Comparison of ENCODE assay signal across 8 cellular contexts in the genomic region with DNA sequence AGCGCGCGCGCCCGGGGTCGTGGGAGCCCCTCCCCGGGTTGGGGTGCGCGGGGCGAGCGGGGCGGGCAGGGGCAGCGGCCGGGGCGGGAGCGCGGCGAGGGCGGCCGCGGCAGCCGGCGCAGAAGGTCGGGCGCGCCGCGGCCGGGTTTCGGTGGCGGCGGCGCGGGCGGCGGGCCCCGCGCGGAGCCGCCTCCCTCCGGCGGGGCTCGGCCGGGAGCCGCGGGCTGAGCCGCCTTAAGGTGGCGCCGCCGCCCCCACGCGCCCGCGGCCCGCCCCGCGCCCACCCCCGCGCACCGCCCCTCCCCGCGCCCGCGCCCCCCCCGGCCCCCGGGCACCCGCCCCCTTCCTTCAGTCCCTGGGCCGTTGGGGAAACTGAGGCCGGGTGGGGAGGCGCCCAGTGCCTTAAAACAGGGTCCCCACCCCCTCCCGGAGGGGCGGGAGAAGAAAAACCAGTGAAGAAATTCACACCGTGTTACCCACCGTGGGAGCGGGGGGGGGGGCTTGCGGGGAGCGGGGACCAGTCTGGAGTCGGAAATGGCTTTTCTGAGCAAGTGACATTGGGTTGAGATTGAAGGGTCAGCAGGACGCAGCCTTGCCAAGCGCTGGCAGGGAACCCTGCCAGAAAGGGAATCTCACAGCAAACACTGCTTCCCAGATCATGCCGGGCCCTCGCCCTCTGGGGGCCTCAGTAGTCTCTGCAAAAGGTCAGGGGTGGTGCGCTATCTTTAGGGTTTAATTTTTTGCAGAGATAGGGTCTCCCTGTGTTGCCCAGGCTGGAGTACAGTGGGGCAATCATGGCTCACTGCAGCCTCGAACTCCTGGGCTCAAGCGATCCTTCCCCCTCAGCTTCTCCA. TPM values are rescaled to one million over a fixed set of nuclear protein-coding genes. Genes with fewer than 3 reads are reported as not detected.
DNase-seq lines count a peak whose midpoint lies in the region; ATAC-seq and TF ChIP-seq lines count a peak whose summit lies in the region.

A gene (minus strand): TSS at position 211 of the 854 bp plus-strand sequence. CDS start 376 bp downstream, outside the sequence.

- H3K9me3 ChIP-seq in psoas muscle = no peaks in the 10 kb centered on the region

- intact Hi-C loops in psoas muscle (cut with DNase I) = no loop called here

- peak within 1 kb of the TSS; percentile 33 for H3K27ac Mint-ChIP-seq in glutamatergic neuron (ENCODE audit: unreplicated experiment)

- peaks cover 0 to 6% of the 10 kb centered on the region in 2 donors for H3K36me3 ChIP-seq in psoas muscle (ENCODE audit: insufficient read depth in 1 of 2, low read depth in 1 of 2)

- ATAC-seq in psoas muscle (peak; percentile 7 to 67 (median 60)), HG03139 (IDR thresholded peaks at IDR 0.05; ENCODE audit: unreplicated experiment) (no peak)

- TF ChIP-seq CTCF in GM13976 (IDR thresholded peaks at IDR 0.05; ENCODE audit: borderline replicate concordance, control extremely low read depth, extremely low read depth, insufficient read depth, missing control alignments) (no peak), WI38 (IDR thresholded peaks at IDR 0.05; ENCODE audit: low read depth, low read length) (no peak), glutamatergic neuron (IDR thresholded peaks at IDR 0.05; ENCODE audit: partially characterized antibody, unreplicated experiment) (no peak), psoas muscle (IDR thresholded peaks at IDR 0.05) (no peak)

- in situ Hi-C loops in GM13976 (cut with MboI; ENCODE audit: low sequenced_read_pairs, unreplicated experiment) = no loop called here

- H3K27ac ChIP-seq in psoas muscle = no peak within 1 kb of the TSS

- WGBS in psoas muscle, 3 donors = 3 to 11% (median 10%) methylated on average over 19 to 83 of the region's 85 CpGs

- H3K9me3 Mint-ChIP-seq in glutamatergic neuron (ENCODE audit: unreplicated experiment) = peaks cover 10% of the 10 kb centered on the region

- H3K4me3 Mint-ChIP-seq in glutamatergic neuron (ENCODE audit: unreplicated experiment) = no peak within 1 kb of the TSS

- H3K36me3 Mint-ChIP-seq in glutamatergic neuron (ENCODE audit: unreplicated experiment) = no peaks in the 10 kb centered on the region

- H3K4me1 Mint-ChIP-seq in glutamatergic neuron (ENCODE audit: low read depth, unreplicated experiment) = peaks cover 3% of the 10 kb centered on the region

- no peaks in the 10 kb centered on the region for H3K4me1 ChIP-seq in psoas muscle

- H3K27me3 Mint-ChIP-seq in glutamatergic neuron (ENCODE audit: unreplicated experiment) = peaks cover 40% of the 10 kb centered on the region

- H3K4me3 ChIP-seq in WI38 (ENCODE audit: low read depth, low read length) (peak within 1 kb of the TSS; percentile 39), psoas muscle (peak within 1 kb of the TSS; percentile 73)

- DNase-seq in GM13976 (ENCODE audit: low spot score) (peak; percentile 73), glutamatergic neuron (no peak), psoas muscle (peak in 1 of 2 donors; percentile 35), RKO (ENCODE audit: low spot score) (no peak), SHP77 (lab: John Stamatoyannopoulos, UW) (no peak), OCI-M1 (lab: John Stamatoyannopoulos, UW) (no peak)

- no peaks in the 10 kb centered on the region for H3K27me3 ChIP-seq in psoas muscle (ENCODE audit: insufficient read depth in 3 of 3, low read length in 2 of 3)

RNA-seq across cellular contexts. Expression of the gene that starts here (rescaled TPM):
- total RNA-seq in glutamatergic neuron (ENCODE audit: unreplicated experiment) = not detected
- total RNA-seq in psoas muscle = 10 to 100 TPM; 28.6 to 42.5 (median 36.1) TPM
- polyA plus RNA-seq in psoas muscle = 10 to 100 TPM; 23.5 to 35.1 (median 31.8) TPM

Comparison
In these comparisons a context has a peak if more than half of its experiments do, and no peak if none do; other contexts are left out.
1. RNA of the gene that starts here (total RNA-seq): 28.6 to 42.5 TPM in psoas muscle; not detected in glutamatergic neuron (single experiment); every median in the first group is over 10 times any median in the second.